12 cellular contexts compared by ENCODE assay signal in genomic region chr19:6217752-6218403, GRCh38.
DNase-seq lines count a peak whose midpoint lies in the region; ATAC-seq, FAIRE-seq and TF ChIP-seq lines count a peak whose summit lies in the region.
"Had no signal": no experiment of that assay in that cellular context is flagged by ENCODE, and none has a peak within 500 bp of the region (broad histone marks: within the 10 kb centered on the region; RNA-seq: fewer than 3 reads in every experiment).

No MANE protein-coding gene starts in this region.

- H3K9ac ChIP-seq in ES-I3 (ENCODE audit: low read depth, low read length) = peak overlapping the region; percentile 16; the same call in 1 of the 2 replicates
- H3K9ac ChIP-seq in iPS-18a (ENCODE audit: low read length) = peak overlapping the region; percentile 65
- H3K9ac ChIP-seq: parathyroid adenoma had no signal

- no peaks in the 10 kb centered on the region for H3K27me3 Mint-ChIP-seq in osteocyte (ENCODE audit: unreplicated experiment)

- DNase-seq in caudate nucleus (lab: John Stamatoyannopoulos, UW) (no peak), osteocyte (ENCODE audit: extremely low spot score, unreplicated experiment) (no peak), Ammon's horn (ENCODE audit: low spot score) (no peak), frontal cortex (ENCODE audit: low spot score in 2 of 2) (no peak), NCI-H2081 (lab: John Stamatoyannopoulos, UW) (no peak)
- DNase-seq: NCI-H748 treated with DMSO at 0.1 percent for 48 hours had no signal

- no peaks in the 10 kb centered on the region for H3K9me3 ChIP-seq in ES-I3 (ENCODE audit: control insufficient read depth, insufficient read depth, low read length)
- H3K9me3 ChIP-seq in iPS-18a (ENCODE audit: control insufficient read depth, low read depth, low read length) = no peaks in the 10 kb centered on the region

- no peak overlapping the region for H3K4me3 ChIP-seq in iPS-18a (ENCODE audit: low read length)

- H3K27ac Mint-ChIP-seq in osteocyte (ENCODE audit: unreplicated experiment) = peak overlapping the region; percentile 50

- FAIRE-seq in frontal cortex (lab: Jason Lieb, UNC) = no peak
- FAIRE-seq: RCC 7860 had no signal

- H3K36me3 ChIP-seq in ES-I3 (ENCODE audit: insufficient read depth, low read length) = no peaks in the 10 kb centered on the region
- H3K36me3 ChIP-seq in iPS-18a (ENCODE audit: control insufficient read depth, low read depth, low read length) = peaks cover 11% of the 10 kb centered on the region

- no peak for ATAC-seq in GM19452 (IDR thresholded peaks at IDR 0.05; ENCODE audit: unreplicated experiment)

- H3K9me3 Mint-ChIP-seq in osteocyte (ENCODE audit: unreplicated experiment) = no peaks in the 10 kb centered on the region
- H3K9me3 Mint-ChIP-seq: WTC11 had no signal

- TF ChIP-seq CTCF in osteocyte (IDR thresholded peaks at IDR 0.05) = no peak

- peak overlapping the region; percentile 65 for H3K27ac ChIP-seq in caudate nucleus (ENCODE audit: low read depth, low read length)
- H3K27ac ChIP-seq in iPS-18a (ENCODE audit: low read length) = no peak overlapping the region
- H3K27ac ChIP-seq: parathyroid adenoma had no signal

- H3K4me1 Mint-ChIP-seq in osteocyte (ENCODE audit: unreplicated experiment) = peaks cover 7% of the 10 kb centered on the region

- H3K4me1 ChIP-seq in ES-I3 (ENCODE audit: insufficient read depth, low read length) (peaks cover 13% of the 10 kb centered on the region; the same call in 1 of the 2 replicates), iPS-18a (ENCODE audit: control insufficient read depth, low read depth, low read length) (peaks cover 7% of the 10 kb centered on the region)

- H3K36me3 Mint-ChIP-seq in osteocyte (ENCODE audit: unreplicated experiment) = no peaks in the 10 kb centered on the region
- H3K36me3 Mint-ChIP-seq: WTC11 had no signal

- no peaks in the 10 kb centered on the region for H3K27me3 ChIP-seq in iPS-18a (ENCODE audit: control insufficient read depth, insufficient read depth, low read length)

- no peak overlapping the region for H3K4me3 Mint-ChIP-seq in osteocyte (ENCODE audit: unreplicated experiment)
- H3K4me3 Mint-ChIP-seq: WTC11 had no signal
